Comparison of ENCODE assay signal across 8 cellular contexts in genomic region chr9:134449180-134449916, GRCh38.
DNase-seq lines count a peak whose midpoint lies in the region; ATAC-seq and TF ChIP-seq lines count a peak whose summit lies in the region.

No MANE protein-coding gene starts in this region.

- H3K4me1 Mint-ChIP-seq in Caco-2 (ENCODE audit: low read depth, unreplicated experiment), result peaks cover 5% of the 10 kb centered on the region
- H3K4me1 Mint-ChIP-seq in activated T-helper 2 cell treated with anti-CD3 and anti-CD28 coated beads, Interferon-gamma antibody, Interleukin-2, Interleukin-4, amounts not matched to agents 10 μg/mL and 5 μg/mL and 100 μg/mL, durations not matched to agents 14 hours and 24 hours and 36 hours (ENCODE audit: low read depth), result peaks cover 1% of the 10 kb centered on the region

- H3K4me3 Mint-ChIP-seq in Caco-2 (ENCODE audit: unreplicated experiment), result no peak overlapping the region
- no peak overlapping the region for H3K4me3 Mint-ChIP-seq in activated T-helper 2 cell treated with anti-CD3 and anti-CD28 coated beads, Interferon-gamma antibody, Interleukin-2, Interleukin-4, amounts not matched to agents 10 μg/mL and 5 μg/mL and 100 μg/mL, durations not matched to agents 14 hours and 24 hours and 36 hours (ENCODE audit: low read depth)

- peaks cover 10% of the 10 kb centered on the region for H3K9me3 Mint-ChIP-seq in Caco-2 (ENCODE audit: unreplicated experiment)
- peaks cover 23% of the 10 kb centered on the region for H3K9me3 Mint-ChIP-seq in activated T-helper 2 cell treated with anti-CD3 and anti-CD28 coated beads, Interferon-gamma antibody, Interleukin-2, Interleukin-4, amounts not matched to agents 10 μg/mL and 5 μg/mL and 100 μg/mL, durations not matched to agents 14 hours and 24 hours and 36 hours

- H3K4me2 ChIP-seq in KMS-11, result no peak overlapping the region

- peak; percentile 66 for ATAC-seq in GM21390 (IDR thresholded peaks at IDR 0.05; ENCODE audit: unreplicated experiment)
- ATAC-seq in RWPE2 (ENCODE audit: low read depth), result peak; percentile 95

- intact Hi-C loops in Caco-2 (cut with micrococcal nuclease; ENCODE audit: unreplicated experiment) (loop anchor here (1.0 to 5.0 kb wide), 3 partner anchors 208 to 249 kb away; no protein-coding TSS in a partner anchor), testis (cut with DNase I; ENCODE audit: low total_unique reads) (no loop called here)
- intact Hi-C loops in activated T-helper 2 cell treated with anti-CD3 and anti-CD28 coated beads, Interferon-gamma antibody, Interleukin-2, Interleukin-4, amounts not matched to agents 10 μg/mL and 5 μg/mL and 100 μg/mL, durations not matched to agents 14 hours and 24 hours and 36 hours (cut with micrococcal nuclease), result no loop called here

- H3K9me3 ChIP-seq in Caco-2, result peaks cover 8% of the 10 kb centered on the region
- H3K9me3 ChIP-seq in RWPE2 (ENCODE audit: severe bottlenecking), result peaks cover 6% of the 10 kb centered on the region
- no peaks in the 10 kb centered on the region for H3K9me3 ChIP-seq in testis

- H3K36me3 ChIP-seq in Caco-2 (ENCODE audit: control insufficient read depth, insufficient read depth, low read length), result no peaks in the 10 kb centered on the region
- H3K36me3 ChIP-seq in KMS-11 (ENCODE audit: insufficient read depth), result no peaks in the 10 kb centered on the region
- no peaks in the 10 kb centered on the region for H3K36me3 ChIP-seq in RWPE2 (ENCODE audit: low read depth)
- no peaks in the 10 kb centered on the region for H3K36me3 ChIP-seq in testis (ENCODE audit: low read depth, missing control alignments)

- peaks cover 10% of the 10 kb centered on the region for H3K36me3 Mint-ChIP-seq in Caco-2 (ENCODE audit: insufficient read depth, unreplicated experiment)
- H3K36me3 Mint-ChIP-seq in activated T-helper 2 cell treated with anti-CD3 and anti-CD28 coated beads, Interferon-gamma antibody, Interleukin-2, Interleukin-4, amounts not matched to agents 10 μg/mL and 5 μg/mL and 100 μg/mL, durations not matched to agents 14 hours and 24 hours and 36 hours (ENCODE audit: low read depth), result peaks cover 3% of the 10 kb centered on the region

- peaks cover 6% of the 10 kb centered on the region for H3K27me3 Mint-ChIP-seq in Caco-2 (ENCODE audit: insufficient read depth, unreplicated experiment)
- peaks cover 3% of the 10 kb centered on the region for H3K27me3 Mint-ChIP-seq in activated T-helper 2 cell treated with anti-CD3 and anti-CD28 coated beads, Interferon-gamma antibody, Interleukin-2, Interleukin-4, amounts not matched to agents 10 μg/mL and 5 μg/mL and 100 μg/mL, durations not matched to agents 14 hours and 24 hours and 36 hours (ENCODE audit: low read depth)

- H3K4me1 ChIP-seq in Caco-2 (peaks cover 6% of the 10 kb centered on the region), KMS-11 (ENCODE audit: low read depth, poor library complexity, severe bottlenecking) (no peaks in the 10 kb centered on the region), RWPE2 (ENCODE audit: insufficient read depth, poor library complexity, severe bottlenecking) (no peaks in the 10 kb centered on the region), testis (no peaks in the 10 kb centered on the region)

- H2AFZ ChIP-seq in KMS-11 (ENCODE audit: low read depth), result no peak overlapping the region

- CTCF ChIA-PET in Caco-2 (lab: Charles Lee), result interaction anchor here (0.6 to 2.1 kb wide), 12 partner anchors 11 to 645 kb away, joined by 3 to 16 read pairs (median 3); partner anchors contain the start of gene COL5A1

- POLR2A ChIA-PET in Caco-2 (lab: Charles Lee), result no interaction called here

- BruUV-seq in Caco-2 (replicated peaks; lab: Mats Ljungman, UMichigan), result no TSS peak

- H3K27me3 ChIP-seq in Caco-2 (replicated peaks; ENCODE audit: control insufficient read depth, insufficient read depth, low read length), result no peaks in the 10 kb centered on the region
- peaks cover 35% of the 10 kb centered on the region; the same call in 1 of the 2 replicates for H3K27me3 ChIP-seq in KMS-11 (ENCODE audit: insufficient read depth, low read depth)
- no peaks in the 10 kb centered on the region for H3K27me3 ChIP-seq in RWPE2 (ENCODE audit: insufficient read depth, poor library complexity, severe bottlenecking)
- no peaks in the 10 kb centered on the region for H3K27me3 ChIP-seq in testis

- TF ChIP-seq CTCF in Caco-2 (IDR thresholded peaks at IDR 0.05; ENCODE audit: insufficient read depth in 1 of 2, low read depth in 1 of 2, low read length in 1 of 2, severe bottlenecking in 1 of 2, unreplicated experiment in 1 of 2) (peak; percentile 55 to 86), KMS-11 (conservative IDR thresholded peaks at IDR 0.05; ENCODE audit: low read depth, low read length) (peak; percentile 71), RWPE2 (IDR thresholded peaks at IDR 0.05; ENCODE audit: poor library complexity, severe bottlenecking) (peak; percentile 92), foreskin fibroblast (IDR thresholded peaks at IDR 0.05; ENCODE audit: low read depth, low read length) (peak; percentile 93), testis (IDR thresholded peaks at IDR 0.05) (peak; percentile 64 to 92 (median 78))

- TF ChIP-seq POLR2A in testis (IDR thresholded peaks at IDR 0.05), result no peak

- no peaks in the 10 kb centered on the region for H3K79me2 ChIP-seq in KMS-11 (ENCODE audit: insufficient read depth, low read depth)

- H3K4me3 ChIP-seq in Caco-2 (ENCODE audit: low read depth, low read length), result no peak overlapping the region
- H3K4me3 ChIP-seq in KMS-11 (IDR thresholded peaks at IDR 0.05; ENCODE audit: insufficient read depth, low read depth, low read length), result no peak overlapping the region
- H3K4me3 ChIP-seq in RWPE2 (ENCODE audit: severe bottlenecking), result no peak overlapping the region
- no peak overlapping the region for H3K4me3 ChIP-seq in foreskin fibroblast (ENCODE audit: low read depth in 1 of 2, low read length in 2 of 2)
- no peak overlapping the region for H3K4me3 ChIP-seq in testis

- WGBS in testis, 2 donors, result 39 to 49% methylated on average over 6 to 10 of the region's 10 CpGs

- peak; percentile 87 to 89 for DNase-seq in Caco-2
- peak; percentile 90 for DNase-seq in RWPE2 (ENCODE audit: low spot score)
- peak; percentile 69 for DNase-seq in activated T-helper 2 cell treated with anti-CD3 and anti-CD28 coated beads, Interferon-gamma antibody, Interleukin-2, Interleukin-4, amounts not matched to agents 10 μg/mL and 5 μg/mL and 100 μg/mL, durations not matched to agents 14 hours and 24 hours and 36 hours (ENCODE audit: low spot score)
- peak; percentile 91 to 98 for DNase-seq in foreskin fibroblast
- peak; percentile 89 for DNase-seq in non-pigmented ciliary epithelial cell (ENCODE audit: low read depth)
- peak; percentile 96 for DNase-seq in testis

- H3K9ac ChIP-seq in KMS-11, result no peak overlapping the region

- H3K27ac ChIP-seq in KMS-11, result no peak overlapping the region
- no peak overlapping the region for H3K27ac ChIP-seq in RWPE2 (ENCODE audit: poor library complexity, severe bottlenecking)
- H3K27ac ChIP-seq in testis, result no peak overlapping the region

- H3K27ac Mint-ChIP-seq in Caco-2 (ENCODE audit: unreplicated experiment), result no peak overlapping the region
- H3K27ac Mint-ChIP-seq in activated T-helper 2 cell treated with anti-CD3 and anti-CD28 coated beads, Interferon-gamma antibody, Interleukin-2, Interleukin-4, amounts not matched to agents 10 μg/mL and 5 μg/mL and 100 μg/mL, durations not matched to agents 14 hours and 24 hours and 36 hours, result no peak overlapping the region

- no peaks in the 10 kb centered on the region for H4K20me1 ChIP-seq in KMS-11 (ENCODE audit: insufficient read depth)
